ENCODE assay signal across 1 cellular context in genomic region chr1:241610056-241610815, GRCh38.
TF ChIP-seq lines count a peak whose summit lies in the region.

No MANE protein-coding gene starts in this region.

TF ChIP-seq in HepG2, 621 proteins besides CTCF, POLR2A, EP300 and RAD21:
- TF ChIP-seq ZNF709 (CRISPR knock-in tag; IDR thresholded peaks at IDR 0.05) = no peak
- TF ChIP-seq ZNF792 (CRISPR knock-in tag; IDR thresholded peaks at IDR 0.05) = no peak
- TF ChIP-seq FOXP1 (IDR thresholded peaks at IDR 0.05) = no peak
- 0 out of 2 replicates have a peak, but pooled peaks have one; percentile 8 for TF ChIP-seq FOXP1 (CRISPR knock-in tag; IDR thresholded peaks at IDR 0.05)
- no peak for TF ChIP-seq NAIF1 (CRISPR knock-in tag; IDR thresholded peaks at IDR 0.05; ENCODE audit: borderline replicate concordance)
- TF ChIP-seq HMG20A (CRISPR knock-in tag; IDR thresholded peaks at IDR 0.05; ENCODE audit: borderline replicate concordance) = 0 out of 2 replicates have a peak, but pooled peaks have one; percentile 25
- TF ChIP-seq ARID5B (CRISPR knock-in tag; IDR thresholded peaks at IDR 0.05) = 0 out of 2 replicates have a peak, but pooled peaks have one; percentile 18
- no peak for TF ChIP-seq ZSCAN30 (CRISPR knock-in tag; IDR thresholded peaks at IDR 0.05)
- TF ChIP-seq CREB1 (IDR thresholded peaks at IDR 0.05) = no peak
- 0 out of 2 replicates have a peak, but pooled peaks have one; percentile 8 for TF ChIP-seq CREB1 (CRISPR knock-in tag; IDR thresholded peaks at IDR 0.05)
- TF ChIP-seq FOXA3 (CRISPR knock-in tag; IDR thresholded peaks at IDR 0.05) = 0 out of 2 replicates have a peak, but pooled peaks have one; percentile 28
- TF ChIP-seq, protein P1, sequence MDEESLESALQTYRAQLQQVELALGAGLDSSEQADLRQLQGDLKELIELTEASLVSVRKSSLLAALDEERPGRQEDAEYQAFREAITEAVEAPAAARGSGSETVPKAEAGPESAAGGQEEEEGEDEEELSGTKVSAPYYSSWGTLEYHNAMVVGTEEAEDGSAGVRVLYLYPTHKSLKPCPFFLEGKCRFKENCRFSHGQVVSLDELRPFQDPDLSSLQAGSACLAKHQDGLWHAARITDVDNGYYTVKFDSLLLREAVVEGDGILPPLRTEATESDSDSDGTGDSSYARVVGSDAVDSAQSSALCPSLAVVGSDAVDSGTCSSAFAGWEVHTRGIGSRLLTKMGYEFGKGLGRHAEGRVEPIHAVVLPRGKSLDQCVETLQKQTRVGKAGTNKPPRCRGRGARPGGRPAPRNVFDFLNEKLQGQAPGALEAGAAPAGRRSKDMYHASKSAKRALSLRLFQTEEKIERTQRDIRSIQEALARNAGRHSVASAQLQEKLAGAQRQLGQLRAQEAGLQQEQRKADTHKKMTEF (CRISPR knock-in tag; IDR thresholded peaks at IDR 0.05) = no peak
